1 cellular context compared by ENCODE assay signal in the genomic region with DNA sequence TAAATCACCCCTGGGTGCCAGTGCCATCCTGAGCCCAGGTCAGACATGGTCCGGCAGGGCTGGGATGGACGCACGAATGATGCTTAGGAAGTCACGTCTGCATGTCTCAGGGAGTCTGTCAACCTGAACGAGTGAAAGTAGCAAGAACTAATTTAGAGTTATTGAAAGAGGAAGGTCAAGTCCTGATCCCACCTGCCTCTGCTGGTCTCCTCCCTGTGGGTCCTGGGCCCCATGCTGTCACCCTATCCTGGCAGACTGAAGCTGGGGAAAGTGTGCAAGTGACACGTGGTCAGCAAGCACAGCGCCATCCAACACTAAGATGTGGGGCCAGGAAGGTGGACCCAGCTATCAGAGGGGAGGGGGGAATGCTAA.
TF ChIP-seq lines count a peak whose summit lies in the region.

No MANE protein-coding gene starts in this region.

TF ChIP-seq in GM12878, 131 proteins besides CTCF, POLR2A, EP300 and RAD21 (continued from another document and continues in another):
- TF ChIP-seq, protein P1, sequence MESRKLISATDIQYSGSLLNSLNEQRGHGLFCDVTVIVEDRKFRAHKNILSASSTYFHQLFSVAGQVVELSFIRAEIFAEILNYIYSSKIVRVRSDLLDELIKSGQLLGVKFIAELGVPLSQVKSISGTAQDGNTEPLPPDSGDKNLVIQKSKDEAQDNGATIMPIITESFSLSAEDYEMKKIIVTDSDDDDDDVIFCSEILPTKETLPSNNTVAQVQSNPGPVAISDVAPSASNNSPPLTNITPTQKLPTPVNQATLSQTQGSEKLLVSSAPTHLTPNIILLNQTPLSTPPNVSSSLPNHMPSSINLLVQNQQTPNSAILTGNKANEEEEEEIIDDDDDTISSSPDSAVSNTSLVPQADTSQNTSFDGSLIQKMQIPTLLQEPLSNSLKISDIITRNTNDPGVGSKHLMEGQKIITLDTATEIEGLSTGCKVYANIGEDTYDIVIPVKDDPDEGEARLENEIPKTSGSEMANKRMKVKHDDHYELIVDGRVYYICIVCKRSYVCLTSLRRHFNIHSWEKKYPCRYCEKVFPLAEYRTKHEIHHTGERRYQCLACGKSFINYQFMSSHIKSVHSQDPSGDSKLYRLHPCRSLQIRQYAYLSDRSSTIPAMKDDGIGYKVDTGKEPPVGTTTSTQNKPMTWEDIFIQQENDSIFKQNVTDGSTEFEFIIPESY (IDR thresholded peaks at IDR 0.05): no peak
- TF ChIP-seq SREBF2 (IDR thresholded peaks at IDR 0.05; ENCODE audit: low read length) (no peak), HDAC2 (IDR thresholded peaks at IDR 0.05) (no peak), YY1 (IDR thresholded peaks at IDR 0.05; ENCODE audit: low read depth, low read length) (no peak), ZSCAN29 (IDR thresholded peaks at IDR 0.05) (no peak), MYC (IDR thresholded peaks at IDR 0.05; ENCODE audit: insufficient read depth, insufficient read length, insufficient replicate concordance, low read length, severe bottlenecking) (no peak), CBX5 (IDR thresholded peaks at IDR 0.05; ENCODE audit: low read depth) (no peak), LARP7 (IDR thresholded peaks at IDR 0.05) (0 out of 2 replicates have a peak, but pooled peaks have one; percentile 1), ZNF207 (IDR thresholded peaks at IDR 0.05; ENCODE audit: borderline replicate concordance) (no peak), CREB1 (IDR thresholded peaks at IDR 0.05; ENCODE audit: low read depth) (no peak), ZZZ3 (IDR thresholded peaks at IDR 0.05; ENCODE audit: control insufficient read depth, insufficient read length, low read depth) (no peak), NFXL1 (IDR thresholded peaks at IDR 0.05; ENCODE audit: borderline replicate concordance) (no peak), IKZF1 (conservative IDR thresholded peaks at IDR 0.05) (peak; percentile 90), POLR2AphosphoS2 (IDR thresholded peaks at IDR 0.05; ENCODE audit: low read depth, low read length) (peak; percentile 75; the same call in 1 of the 2 replicates), NFIC (IDR thresholded peaks at IDR 0.05; ENCODE audit: low read depth, low read length) (no peak), SMAD1 (IDR thresholded peaks at IDR 0.05; ENCODE audit: low read depth, partially characterized antibody) (peak; percentile 37), FOXK2 (IDR thresholded peaks at IDR 0.05) (no peak), FOS (IDR thresholded peaks at IDR 0.05; ENCODE audit: borderline replicate concordance, extremely low read depth, insufficient read length) (no peak), RELA (IDR thresholded peaks at IDR 0.05; ENCODE audit: borderline replicate concordance, partially characterized antibody) (no peak), JUNB (IDR thresholded peaks at IDR 0.05) (no peak), FOXM1 (IDR thresholded peaks at IDR 0.05; ENCODE audit: low read depth, low read length) (no peak), SUPT20H (IDR thresholded peaks at IDR 0.05; ENCODE audit: borderline replicate concordance, control insufficient read depth, low read depth, low read length) (no peak), JUND (IDR thresholded peaks at IDR 0.05; ENCODE audit: low read depth, low read length) (no peak), BHLHE40 (IDR thresholded peaks at IDR 0.05; ENCODE audit: borderline replicate concordance in 1 of 2, low read depth in 2 of 2, low read length in 1 of 2) (peak; percentile 58 to 80; a peak in 3 of 4 replicates), ESRRA (IDR thresholded peaks at IDR 0.05; ENCODE audit: low read length) (no peak), SMARCA5 (IDR thresholded peaks at IDR 0.05) (0 out of 2 replicates have a peak, but pooled peaks have one; percentile 27), MTA2 (IDR thresholded peaks at IDR 0.05; ENCODE audit: low read depth) (peak; percentile 74), MEF2A (IDR thresholded peaks at IDR 0.05; ENCODE audit: insufficient read depth, low read depth, low read length) (no peak), STAT1 (conservative IDR thresholded peaks at IDR 0.05) (no peak), STAT3 (IDR thresholded peaks at IDR 0.05; ENCODE audit: low read depth, low read length) (no peak), SREBF1 (IDR thresholded peaks at IDR 0.05; ENCODE audit: low read length) (no peak), IKZF2 (IDR thresholded peaks at IDR 0.05) (peak; percentile 81 to 89; a peak in 3 of 4 replicates), ZNF384 (IDR thresholded peaks at IDR 0.05; ENCODE audit: borderline replicate concordance, low read depth, low read length) (no peak), SIN3A (IDR thresholded peaks at IDR 0.05; ENCODE audit: low read depth, low read length) (no peak), MTA3 (IDR thresholded peaks at IDR 0.05; ENCODE audit: borderline replicate concordance, low read length) (no peak), SP1 (IDR thresholded peaks at IDR 0.05; ENCODE audit: low read depth, low read length) (no peak), TARDBP (IDR thresholded peaks at IDR 0.05; ENCODE audit: borderline replicate concordance) (no peak)
- TF ChIP-seq, protein P2, sequence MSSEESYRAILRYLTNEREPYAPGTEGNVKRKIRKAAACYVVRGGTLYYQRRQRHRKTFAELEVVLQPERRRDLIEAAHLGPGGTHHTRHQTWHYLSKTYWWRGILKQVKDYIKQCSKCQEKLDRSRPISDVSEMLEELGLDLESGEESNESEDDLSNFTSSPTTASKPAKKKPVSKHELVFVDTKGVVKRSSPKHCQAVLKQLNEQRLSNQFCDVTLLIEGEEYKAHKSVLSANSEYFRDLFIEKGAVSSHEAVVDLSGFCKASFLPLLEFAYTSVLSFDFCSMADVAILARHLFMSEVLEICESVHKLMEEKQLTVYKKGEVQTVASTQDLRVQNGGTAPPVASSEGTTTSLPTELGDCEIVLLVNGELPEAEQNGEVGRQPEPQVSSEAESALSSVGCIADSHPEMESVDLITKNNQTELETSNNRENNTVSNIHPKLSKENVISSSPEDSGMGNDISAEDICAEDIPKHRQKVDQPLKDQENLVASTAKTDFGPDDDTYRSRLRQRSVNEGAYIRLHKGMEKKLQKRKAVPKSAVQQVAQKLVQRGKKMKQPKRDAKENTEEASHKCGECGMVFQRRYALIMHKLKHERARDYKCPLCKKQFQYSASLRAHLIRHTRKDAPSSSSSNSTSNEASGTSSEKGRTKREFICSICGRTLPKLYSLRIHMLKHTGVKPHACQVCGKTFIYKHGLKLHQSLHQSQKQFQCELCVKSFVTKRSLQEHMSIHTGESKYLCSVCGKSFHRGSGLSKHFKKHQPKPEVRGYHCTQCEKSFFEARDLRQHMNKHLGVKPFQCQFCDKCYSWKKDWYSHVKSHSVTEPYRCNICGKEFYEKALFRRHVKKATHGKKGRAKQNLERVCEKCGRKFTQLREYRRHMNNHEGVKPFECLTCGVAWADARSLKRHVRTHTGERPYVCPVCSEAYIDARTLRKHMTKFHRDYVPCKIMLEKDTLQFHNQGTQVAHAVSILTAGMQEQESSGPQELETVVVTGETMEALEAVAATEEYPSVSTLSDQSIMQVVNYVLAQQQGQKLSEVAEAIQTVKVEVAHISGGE (CRISPR knock-in tag; IDR thresholded peaks at IDR 0.05): no peak
- TF ChIP-seq, protein P3, sequence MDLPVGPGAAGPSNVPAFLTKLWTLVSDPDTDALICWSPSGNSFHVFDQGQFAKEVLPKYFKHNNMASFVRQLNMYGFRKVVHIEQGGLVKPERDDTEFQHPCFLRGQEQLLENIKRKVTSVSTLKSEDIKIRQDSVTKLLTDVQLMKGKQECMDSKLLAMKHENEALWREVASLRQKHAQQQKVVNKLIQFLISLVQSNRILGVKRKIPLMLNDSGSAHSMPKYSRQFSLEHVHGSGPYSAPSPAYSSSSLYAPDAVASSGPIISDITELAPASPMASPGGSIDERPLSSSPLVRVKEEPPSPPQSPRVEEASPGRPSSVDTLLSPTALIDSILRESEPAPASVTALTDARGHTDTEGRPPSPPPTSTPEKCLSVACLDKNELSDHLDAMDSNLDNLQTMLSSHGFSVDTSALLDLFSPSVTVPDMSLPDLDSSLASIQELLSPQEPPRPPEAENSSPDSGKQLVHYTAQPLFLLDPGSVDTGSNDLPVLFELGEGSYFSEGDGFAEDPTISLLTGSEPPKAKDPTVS (IDR thresholded peaks at IDR 0.05; ENCODE audit: low read depth, low read length): no peak
- TF ChIP-seq, protein P4, sequence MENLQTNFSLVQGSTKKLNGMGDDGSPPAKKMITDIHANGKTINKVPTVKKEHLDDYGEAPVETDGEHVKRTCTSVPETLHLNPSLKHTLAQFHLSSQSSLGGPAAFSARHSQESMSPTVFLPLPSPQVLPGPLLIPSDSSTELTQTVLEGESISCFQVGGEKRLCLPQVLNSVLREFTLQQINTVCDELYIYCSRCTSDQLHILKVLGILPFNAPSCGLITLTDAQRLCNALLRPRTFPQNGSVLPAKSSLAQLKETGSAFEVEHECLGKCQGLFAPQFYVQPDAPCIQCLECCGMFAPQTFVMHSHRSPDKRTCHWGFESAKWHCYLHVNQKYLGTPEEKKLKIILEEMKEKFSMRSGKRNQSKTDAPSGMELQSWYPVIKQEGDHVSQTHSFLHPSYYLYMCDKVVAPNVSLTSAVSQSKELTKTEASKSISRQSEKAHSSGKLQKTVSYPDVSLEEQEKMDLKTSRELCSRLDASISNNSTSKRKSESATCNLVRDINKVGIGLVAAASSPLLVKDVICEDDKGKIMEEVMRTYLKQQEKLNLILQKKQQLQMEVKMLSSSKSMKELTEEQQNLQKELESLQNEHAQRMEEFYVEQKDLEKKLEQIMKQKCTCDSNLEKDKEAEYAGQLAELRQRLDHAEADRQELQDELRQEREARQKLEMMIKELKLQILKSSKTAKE (IDR thresholded peaks at IDR 0.05; ENCODE audit: low read depth, poor library complexity, severe bottlenecking): no peak
- TF ChIP-seq, protein P5, sequence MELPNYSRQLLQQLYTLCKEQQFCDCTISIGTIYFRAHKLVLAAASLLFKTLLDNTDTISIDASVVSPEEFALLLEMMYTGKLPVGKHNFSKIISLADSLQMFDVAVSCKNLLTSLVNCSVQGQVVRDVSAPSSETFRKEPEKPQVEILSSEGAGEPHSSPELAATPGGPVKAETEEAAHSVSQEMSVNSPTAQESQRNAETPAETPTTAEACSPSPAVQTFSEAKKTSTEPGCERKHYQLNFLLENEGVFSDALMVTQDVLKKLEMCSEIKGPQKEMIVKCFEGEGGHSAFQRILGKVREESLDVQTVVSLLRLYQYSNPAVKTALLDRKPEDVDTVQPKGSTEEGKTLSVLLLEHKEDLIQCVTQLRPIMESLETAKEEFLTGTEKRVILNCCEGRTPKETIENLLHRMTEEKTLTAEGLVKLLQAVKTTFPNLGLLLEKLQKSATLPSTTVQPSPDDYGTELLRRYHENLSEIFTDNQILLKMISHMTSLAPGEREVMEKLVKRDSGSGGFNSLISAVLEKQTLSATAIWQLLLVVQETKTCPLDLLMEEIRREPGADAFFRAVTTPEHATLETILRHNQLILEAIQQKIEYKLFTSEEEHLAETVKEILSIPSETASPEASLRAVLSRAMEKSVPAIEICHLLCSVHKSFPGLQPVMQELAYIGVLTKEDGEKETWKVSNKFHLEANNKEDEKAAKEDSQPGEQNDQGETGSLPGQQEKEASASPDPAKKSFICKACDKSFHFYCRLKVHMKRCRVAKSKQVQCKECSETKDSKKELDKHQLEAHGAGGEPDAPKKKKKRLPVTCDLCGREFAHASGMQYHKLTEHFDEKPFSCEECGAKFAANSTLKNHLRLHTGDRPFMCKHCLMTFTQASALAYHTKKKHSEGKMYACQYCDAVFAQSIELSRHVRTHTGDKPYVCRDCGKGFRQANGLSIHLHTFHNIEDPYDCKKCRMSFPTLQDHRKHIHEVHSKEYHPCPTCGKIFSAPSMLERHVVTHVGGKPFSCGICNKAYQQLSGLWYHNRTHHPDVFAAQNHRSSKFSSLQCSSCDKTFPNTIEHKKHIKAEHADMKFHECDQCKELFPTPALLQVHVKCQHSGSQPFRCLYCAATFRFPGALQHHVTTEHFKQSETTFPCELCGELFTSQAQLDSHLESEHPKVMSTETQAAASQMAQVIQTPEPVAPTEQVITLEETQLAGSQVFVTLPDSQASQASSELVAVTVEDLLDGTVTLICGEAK (IDR thresholded peaks at IDR 0.05; ENCODE audit: borderline replicate concordance): no peak
- TF ChIP-seq, protein P6, sequence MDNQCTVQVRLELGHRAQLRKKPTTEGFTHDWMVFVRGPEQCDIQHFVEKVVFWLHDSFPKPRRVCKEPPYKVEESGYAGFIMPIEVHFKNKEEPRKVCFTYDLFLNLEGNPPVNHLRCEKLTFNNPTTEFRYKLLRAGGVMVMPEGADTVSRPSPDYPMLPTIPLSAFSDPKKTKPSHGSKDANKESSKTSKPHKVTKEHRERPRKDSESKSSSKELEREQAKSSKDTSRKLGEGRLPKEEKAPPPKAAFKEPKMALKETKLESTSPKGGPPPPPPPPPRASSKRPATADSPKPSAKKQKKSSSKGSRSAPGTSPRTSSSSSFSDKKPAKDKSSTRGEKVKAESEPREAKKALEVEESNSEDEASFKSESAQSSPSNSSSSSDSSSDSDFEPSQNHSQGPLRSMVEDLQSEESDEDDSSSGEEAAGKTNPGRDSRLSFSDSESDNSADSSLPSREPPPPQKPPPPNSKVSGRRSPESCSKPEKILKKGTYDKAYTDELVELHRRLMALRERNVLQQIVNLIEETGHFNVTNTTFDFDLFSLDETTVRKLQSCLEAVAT (IDR thresholded peaks at IDR 0.05): no peak
- TF ChIP-seq, protein P7, sequence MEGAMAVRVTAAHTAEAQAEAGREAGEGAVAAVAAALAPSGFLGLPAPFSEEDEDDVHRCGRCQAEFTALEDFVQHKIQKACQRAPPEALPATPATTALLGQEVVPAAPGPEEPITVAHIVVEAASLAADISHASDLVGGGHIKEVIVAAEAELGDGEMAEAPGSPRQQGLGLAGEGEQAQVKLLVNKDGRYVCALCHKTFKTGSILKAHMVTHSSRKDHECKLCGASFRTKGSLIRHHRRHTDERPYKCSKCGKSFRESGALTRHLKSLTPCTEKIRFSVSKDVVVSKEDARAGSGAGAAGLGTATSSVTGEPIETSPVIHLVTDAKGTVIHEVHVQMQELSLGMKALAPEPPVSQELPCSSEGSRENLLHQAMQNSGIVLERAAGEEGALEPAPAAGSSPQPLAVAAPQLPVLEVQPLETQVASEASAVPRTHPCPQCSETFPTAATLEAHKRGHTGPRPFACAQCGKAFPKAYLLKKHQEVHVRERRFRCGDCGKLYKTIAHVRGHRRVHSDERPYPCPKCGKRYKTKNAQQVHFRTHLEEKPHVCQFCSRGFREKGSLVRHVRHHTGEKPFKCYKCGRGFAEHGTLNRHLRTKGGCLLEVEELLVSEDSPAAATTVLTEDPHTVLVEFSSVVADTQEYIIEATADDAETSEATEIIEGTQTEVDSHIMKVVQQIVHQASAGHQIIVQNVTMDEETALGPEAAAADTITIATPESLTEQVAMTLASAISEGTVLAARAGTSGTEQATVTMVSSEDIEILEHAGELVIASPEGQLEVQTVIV (IDR thresholded peaks at IDR 0.05; ENCODE audit: borderline replicate concordance, partially characterized antibody): no peak
- TF ChIP-seq, protein P8, sequence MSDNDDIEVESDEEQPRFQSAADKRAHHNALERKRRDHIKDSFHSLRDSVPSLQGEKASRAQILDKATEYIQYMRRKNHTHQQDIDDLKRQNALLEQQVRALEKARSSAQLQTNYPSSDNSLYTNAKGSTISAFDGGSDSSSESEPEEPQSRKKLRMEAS (IDR thresholded peaks at IDR 0.05; ENCODE audit: low read depth, low read length): peak; percentile 87
- TF ChIP-seq, protein P9, sequence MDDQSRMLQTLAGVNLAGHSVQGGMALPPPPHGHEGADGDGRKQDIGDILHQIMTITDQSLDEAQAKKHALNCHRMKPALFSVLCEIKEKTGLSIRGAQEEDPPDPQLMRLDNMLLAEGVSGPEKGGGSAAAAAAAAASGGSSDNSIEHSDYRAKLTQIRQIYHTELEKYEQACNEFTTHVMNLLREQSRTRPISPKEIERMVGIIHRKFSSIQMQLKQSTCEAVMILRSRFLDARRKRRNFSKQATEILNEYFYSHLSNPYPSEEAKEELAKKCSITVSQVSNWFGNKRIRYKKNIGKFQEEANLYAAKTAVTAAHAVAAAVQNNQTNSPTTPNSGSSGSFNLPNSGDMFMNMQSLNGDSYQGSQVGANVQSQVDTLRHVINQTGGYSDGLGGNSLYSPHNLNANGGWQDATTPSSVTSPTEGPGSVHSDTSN (IDR thresholded peaks at IDR 0.05; ENCODE audit: insufficient replicate concordance, low read depth, low read length): no peak
